ENCODE assay signal across 8 cellular contexts in genomic region chr7:50304911-50305621, GRCh38. TPM values are rescaled to one million over a fixed set of nuclear protein-coding genes. Genes with fewer than 3 reads are reported as not detected.
DNase-seq lines count a peak whose midpoint lies in the region; ATAC-seq, FAIRE-seq and TF ChIP-seq lines count a peak whose summit lies in the region.

No MANE protein-coding gene starts in this region.

- H3K4me2 ChIP-seq in GM12878 (ENCODE audit: control insufficient read depth, insufficient read depth): peak overlapping the region; percentile 49

- peak overlapping the region; percentile 50 for H3K9ac ChIP-seq in GM12878 (ENCODE audit: control insufficient read depth, insufficient read depth, low read length)

- no peak for FAIRE-seq in GM12878 (lab: Jason Lieb, UNC)

- DNase-seq in RWPE2 (ENCODE audit: low spot score): no peak
- no peak for DNase-seq in GM12878 (ENCODE audit: low read depth, low spot score)
- DNase-seq in foreskin melanocyte: no peak
- no peak for DNase-seq in SHP77 treated with DMSO at 0.1 percent for 48 hours (lab: John Stamatoyannopoulos, UW)
- no peak for DNase-seq in EL

- in situ Hi-C loops in GM12878 (cut with MboI): no loop called here

- H3K27ac Mint-ChIP-seq in nephron: no peak overlapping the region

- CTCF ChIA-PET in GM12878 (lab: Yijun Ruan, JAX): interaction anchor here (0.6 to 14.5 kb wide), 16 partner anchors 9 to 856 kb away, joined by 3 to 250 read pairs (median 4); no protein-coding TSS in a partner anchor

- TF ChIP-seq POLR2A in GM18526 (IDR thresholded peaks at IDR 0.05; ENCODE audit: extremely low read depth, insufficient read length): peak; percentile 50
- peak; percentile 51; the same call in 1 of the 2 replicates for TF ChIP-seq POLR2A in GM12878 (IDR thresholded peaks at IDR 0.05; ENCODE audit: low read depth, low read length)

- RAD21 ChIA-PET in GM12878 (lab: Charles Lee; ENCODE audit: unreplicated experiment): interaction anchor here (0.8 to 13.0 kb wide), 12 partner anchors 11 to 162 kb away, joined by 3 to 293 read pairs (median 6); no protein-coding TSS in a partner anchor

- no peak for TF ChIP-seq EP300 in GM12878 (IDR thresholded peaks at IDR 0.05; ENCODE audit: borderline replicate concordance in 1 of 2, control insufficient read depth in 1 of 2, low read depth in 2 of 2, low read length in 2 of 2)

- SMC1A ChIA-PET in GM12878 (lab: Charles Lee; ENCODE audit: uncharacterized antibody, unreplicated experiment): interaction anchor here (0.6 to 12.9 kb wide), 17 partner anchors 9 to 213 kb away, joined by 3 to 356 read pairs (median 10); no protein-coding TSS in a partner anchor

- ATAC-seq in HG02759 (IDR thresholded peaks at IDR 0.05; ENCODE audit: unreplicated experiment): peak; percentile 43
- ATAC-seq in RWPE2 (ENCODE audit: low read depth): 0 out of 3 replicates have a peak, but pooled peaks have one; percentile 38
- ATAC-seq in GM12878: peak; percentile 68

- peak overlapping the region; percentile 68 for H2AFZ ChIP-seq in GM12878 (ENCODE audit: control insufficient read depth, low read depth, low read length)

- under 1% methylated on average over 20 of the region's 20 CpGs for WGBS in GM12878 (ENCODE audit: insufficient coverage, insufficient replicate concordance, low lambda C conversion rate, missing lambda C conversion rate)

- H3K4me1 Mint-ChIP-seq in nephron: no peaks in the 10 kb centered on the region

- peak overlapping the region; percentile 45 to 74 (median 62) for H3K4me3 Mint-ChIP-seq in nephron

- no TSS peak for BruUV-seq in GM12878 (replicated peaks; lab: Mats Ljungman, UMichigan)

- H3K9me3 ChIP-seq in RWPE2 (ENCODE audit: severe bottlenecking) (no peaks in the 10 kb centered on the region), GM12878 (replicated peaks; ENCODE audit: control insufficient read depth, insufficient read depth, low read length) (no peaks in the 10 kb centered on the region)

- H3K4me3 ChIP-seq in RWPE2 (ENCODE audit: severe bottlenecking): no peak overlapping the region
- peak overlapping the region; percentile 79 for H3K4me3 ChIP-seq in GM12878

- H3K36me3 ChIP-seq in RWPE2 (ENCODE audit: low read depth) (no peaks in the 10 kb centered on the region), GM12878 (ENCODE audit: control insufficient read depth in 2 of 2, insufficient read depth in 2 of 2, low read length in 1 of 2) (no peaks in the 10 kb centered on the region)

- H4K20me1 ChIP-seq in GM12878 (ENCODE audit: control insufficient read depth, insufficient read depth): no peaks in the 10 kb centered on the region

- H3K9me3 Mint-ChIP-seq in nephron: peaks cover 3% of the 10 kb centered on the region

- H3K27me3 ChIP-seq in RWPE2 (ENCODE audit: insufficient read depth, poor library complexity, severe bottlenecking): peaks cover 83% of the 10 kb centered on the region
- H3K27me3 ChIP-seq in GM12878 (replicated peaks in 1 of 2; ENCODE audit: control insufficient read depth in 2 of 2, insufficient read depth in 2 of 2, low read length in 1 of 2): no peaks in the 10 kb centered on the region

- 0 out of 2 replicates have a peak, but pooled peaks have one; percentile 2 for TF ChIP-seq RAD21 in GM12878 (IDR thresholded peaks at IDR 0.05; ENCODE audit: insufficient read depth, low read depth, low read length)

- no peaks in the 10 kb centered on the region for H3K4me1 ChIP-seq in RWPE2 (ENCODE audit: insufficient read depth, poor library complexity, severe bottlenecking)
- peaks cover 10% of the 10 kb centered on the region for H3K4me1 ChIP-seq in GM12878 (ENCODE audit: control insufficient read depth, insufficient read depth, low read length)

- no peaks in the 10 kb centered on the region for H3K36me3 Mint-ChIP-seq in nephron (ENCODE audit: low read depth)

- H3K27ac ChIP-seq in RWPE2 (ENCODE audit: poor library complexity, severe bottlenecking): no peak overlapping the region
- H3K27ac ChIP-seq in GM12878 (ENCODE audit: control insufficient read depth, insufficient read depth): peak overlapping the region; percentile 67

- POLR2A ChIA-PET in GM12878 (lab: Charles Lee): interaction anchor here (0.7 to 12.6 kb wide), 12 partner anchors 8 to 161 kb away, joined by 3 to 165 read pairs (median 4); no protein-coding TSS in a partner anchor

- H3K27me3 Mint-ChIP-seq in nephron (ENCODE audit: low read depth): peaks cover 93% of the 10 kb centered on the region

- no peak for TF ChIP-seq CTCF in RWPE2 (IDR thresholded peaks at IDR 0.05; ENCODE audit: poor library complexity, severe bottlenecking)
- no peak for TF ChIP-seq CTCF in GM12878 (IDR thresholded peaks at IDR 0.05 in 2 of 3, conservative IDR thresholded peaks at IDR 0.05 in 1 of 3; ENCODE audit: control insufficient read depth in 2 of 3, extremely low read depth in 1 of 3, insufficient read depth in 1 of 3, low read depth in 3 of 3, low read length in 3 of 3)
- no peak for TF ChIP-seq CTCF in nephron (IDR thresholded peaks at IDR 0.05; ENCODE audit: unreplicated experiment in 3 of 3)

- intact Hi-C loops in GM12878 (cut with micrococcal nuclease; ENCODE audit: unreplicated experiment): loop anchor here (1.0 to 5.0 kb wide), 3 partner anchors 64 to 162 kb away; no protein-coding TSS in a partner anchor

- H3K79me2 ChIP-seq in GM12878 (ENCODE audit: control insufficient read depth, insufficient read depth, low read length): peaks cover 56% of the 10 kb centered on the region

TF ChIP-seq in GM12878, 131 proteins besides CTCF, POLR2A, EP300 and RAD21 (continues in another document):
- no peak for TF ChIP-seq MEF2A (IDR thresholded peaks at IDR 0.05; ENCODE audit: insufficient read depth, low read depth, low read length)
- peak; percentile 58 for TF ChIP-seq RUNX3 (IDR thresholded peaks at IDR 0.05; ENCODE audit: low read length)
- TF ChIP-seq HDAC2 (IDR thresholded peaks at IDR 0.05): no peak
- no peak for TF ChIP-seq CUX1 (IDR thresholded peaks at IDR 0.05; ENCODE audit: insufficient replicate concordance, low read depth, low read length)
- peak; percentile 14; the same call in 1 of the 2 replicates for TF ChIP-seq IKZF1 (conservative IDR thresholded peaks at IDR 0.05)
- peak; percentile 13; the same call in 1 of the 2 replicates for TF ChIP-seq EED (IDR thresholded peaks at IDR 0.05; ENCODE audit: low read depth)

RNA-seq across cellular contexts. Expression of gene IKZF1, which starts 0.6 kb away (rescaled TPM):
- 250 and 261 TPM in 2 replicates for total RNA-seq in GM12878 (2013; cell fraction: nucleolus; rRNA removed)
- total RNA-seq in GM12878 (2014; rRNA removed): 101 and 104 TPM in 2 replicates
- 69.5 and 70.2 TPM in 2 replicates for total RNA-seq in GM12878 (2014; rRNA removed; fragmentation: Illumina TruSeq; extraction: Trizol)
- total RNA-seq in GM12878 (2021): 125 and 131 TPM in 2 replicates
- polyA plus RNA-seq in GM12878 (2011; ENCODE audit: low read depth): 23.9 TPM
- 58.5 and 61.7 TPM in 2 replicates for polyA plus RNA-seq in GM12878 (2011; rRNA removed)
- 60.4 and 68.7 TPM in 2 replicates for polyA plus RNA-seq in GM12878 (2011; cell fraction: cytosol; rRNA removed)
- polyA plus RNA-seq in GM12878 (2011; cell fraction: nucleus; rRNA removed): 76.4 and 80.1 TPM in 2 replicates
- 30.9 and 31.5 TPM in 2 replicates for polyA plus RNA-seq in GM12878 (2012)
- 73.0 and 73.8 TPM in 2 replicates for polyA plus RNA-seq in GM12878 (2014; fragmentation: Illumina TruSeq; extraction: Trizol)
- polyA plus RNA-seq in GM12878 (2014; fragmentation: Nextera tagmentation; extraction: Ambion mirVana): 10 to 100 TPM; 27.2 to 29.8 TPM
- 60.3 and 64.2 TPM in 2 replicates for polyA plus RNA-seq in GM12878 (2014; rRNA removed)
- 10 to 100 TPM; 82.5 to 95.3 TPM for polyA plus RNA-seq in GM12878 (2016; fragmentation: Nextera tagmentation; extraction: Ambion mirVana)
- polyA minus RNA-seq in GM12878 (2011; rRNA and poly(A)+ RNA removed): 133 and 138 TPM in 2 replicates
- 59.5 and 62.5 TPM in 2 replicates for polyA minus RNA-seq in GM12878 (2011; cell fraction: cytosol; rRNA and poly(A)+ RNA removed)
- 108 and 193 TPM in 2 replicates for polyA minus RNA-seq in GM12878 (2011; cell fraction: nucleus; rRNA and poly(A)+ RNA removed)
